17 cellular contexts compared by ENCODE assay signal in the genomic region with DNA sequence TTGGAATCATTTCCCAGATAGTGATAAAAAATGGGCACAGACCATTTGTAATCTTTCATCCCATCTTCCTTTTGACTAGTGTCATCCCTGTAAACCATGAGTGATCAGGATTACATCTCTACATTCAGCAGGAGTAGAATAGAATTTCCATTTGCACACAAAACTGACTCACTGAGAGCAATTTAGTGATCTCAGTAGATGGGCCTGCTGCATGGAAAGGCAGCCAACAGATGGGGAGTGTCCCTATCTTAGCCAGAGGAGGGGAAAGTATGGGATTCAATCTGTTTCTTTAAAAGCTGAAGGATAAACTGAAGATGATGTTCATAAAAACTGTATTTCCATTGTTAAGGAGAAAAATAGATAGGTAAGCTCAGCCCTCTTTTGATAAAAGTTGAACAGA.
A peak's percentile ranks its signal among the peaks of the same experiment; 100 is the strongest.
DNase-seq lines count a peak whose midpoint lies in the region; ATAC-seq and TF ChIP-seq lines count a peak whose summit lies in the region.
"Had no signal": no experiment of that assay in that cellular context is flagged by ENCODE, and none has a peak within 500 bp of the region (broad histone marks: within the 10 kb centered on the region; RNA-seq: fewer than 3 reads in every experiment).

No MANE protein-coding gene starts in this region.

- POLR2A ChIA-PET in BJ (lab: Charles Lee) = no interaction called here

- DNase-seq in AG08395 (ENCODE audit: low spot score) (peak; percentile 72), BJ (ENCODE audit: low read depth) (peak; percentile 17), MG63 (peak; percentile 63), left lung (no peak), NCI-H2081 (lab: John Stamatoyannopoulos, UW) (no peak), ovary (no peak), D341Med (ENCODE audit: low spot score) (no peak)
- DNase-seq: C1 segment of cervical spinal cord; CD8-positive, alpha-beta T cell; DMS153; Karpas-422; NCI-H187; NCI-H2107; NCI-H446 treated with DMSO at 0.1 percent for 48 hours; NCI-H526 treated with DMSO at 0.1 percent for 48 hours; OCI-M1 had no signal

- intact Hi-C loops in left lung (cut with DNase I) (no loop called here), ovary (cut with DNase I) (no loop called here)

- no peak for TF ChIP-seq CTCF in BJ (IDR thresholded peaks at IDR 0.05; ENCODE audit: insufficient read depth, low read depth, low read length)
- no peak for TF ChIP-seq CTCF in left lung (IDR thresholded peaks at IDR 0.05)
- no peak for TF ChIP-seq CTCF in ovary (IDR thresholded peaks at IDR 0.05)

- no peaks in the 10 kb centered on the region for H3K9me3 ChIP-seq in MG63
- H3K9me3 ChIP-seq in left lung = peaks cover 0 to 2% of the 10 kb centered on the region in 2 donors
- no peaks in the 10 kb centered on the region for H3K9me3 ChIP-seq in ovary
- H3K9me3 ChIP-seq: A549 had no signal

- H3K36me3 ChIP-seq in BJ (ENCODE audit: control insufficient read depth, insufficient read depth, low read length) (no peaks in the 10 kb centered on the region), MG63 (no peaks in the 10 kb centered on the region), left lung (no peaks in the 10 kb centered on the region), ovary (no peaks in the 10 kb centered on the region)

- H3K27me3 ChIP-seq in BJ (ENCODE audit: control insufficient read depth, insufficient read depth, low read length) = no peaks in the 10 kb centered on the region
- no peaks in the 10 kb centered on the region for H3K27me3 ChIP-seq in MG63
- no peaks in the 10 kb centered on the region for H3K27me3 ChIP-seq in left lung
- H3K27me3 ChIP-seq in ovary = no peaks in the 10 kb centered on the region

- CTCF ChIA-PET in BJ (lab: Yijun Ruan, JAX) = interaction anchor here (1.5 kb wide), 1 partner anchor 10 kb away, joined by 3 read pairs; no protein-coding TSS in a partner anchor

- peak; percentile 12 for ATAC-seq in left lung
- ATAC-seq: A549; CD8-positive, alpha-beta T cell had no signal

- no peak overlapping the region for H3K4me3 ChIP-seq in BJ (ENCODE audit: low read depth, low read length)
- H3K4me3 ChIP-seq in MG63 = no peak overlapping the region
- no peak overlapping the region for H3K4me3 ChIP-seq in left lung
- no peak overlapping the region for H3K4me3 ChIP-seq in ovary
- H3K4me3 ChIP-seq: A549 had no signal

- H3K27ac ChIP-seq in left lung (no peak overlapping the region), ovary (no peak overlapping the region)
- H3K27ac ChIP-seq: A549 had no signal

- H3K4me1 ChIP-seq in left lung (no peaks in the 10 kb centered on the region), ovary (ENCODE audit: insufficient read depth) (no peaks in the 10 kb centered on the region)
- H3K4me1 ChIP-seq: A549 had no signal

- TF ChIP-seq POLR2A in ovary (IDR thresholded peaks at IDR 0.05) = no peak

- no peak for TF ChIP-seq EP300 in ovary (IDR thresholded peaks at IDR 0.05)

Comparison
In these comparisons a context has a peak if more than half of its experiments do, and no peak if none do; other contexts are left out.
1. DNase-seq: peak in AG08395 (single experiment), BJ (single experiment) and MG63 (single experiment); none in left lung (0 of 2), NCI-H2081 (0 of 2), ovary (0 of 5) and D341Med (single experiment).